ENCODE assay signal across 9 cellular contexts in genomic region chr22:39244073-39244495, GRCh38. TPM values are rescaled to one million over a fixed set of nuclear protein-coding genes. Genes with fewer than 3 reads are reported as not detected.
A peak's percentile ranks its signal among the peaks of the same experiment; 100 is the strongest.
DNase-seq lines count a peak whose midpoint lies in the region; ATAC-seq and TF ChIP-seq lines count a peak whose summit lies in the region.
"Had no signal": no experiment of that assay in that cellular context is flagged by ENCODE, and none has a peak within 500 bp of the region (broad histone marks: within the 10 kb centered on the region; RNA-seq: fewer than 3 reads in every experiment).

No MANE protein-coding gene starts in this region.

- no peaks in the 10 kb centered on the region for H3K36me3 Mint-ChIP-seq in brain

- H3K4me3 ChIP-seq in heart right ventricle: peak overlapping the region; percentile 62 to 88 (median 79)
- peak overlapping the region; percentile 36 for H3K4me3 ChIP-seq in mesendoderm (ENCODE audit: low read length)
- peak overlapping the region; percentile 51 to 53 for H3K4me3 ChIP-seq in vagina

- H3K4me2 ChIP-seq in mesendoderm (ENCODE audit: low read length): peak overlapping the region; percentile 70

- H3K18ac ChIP-seq in mesendoderm (ENCODE audit: low read length): peak overlapping the region; percentile 13

- TF ChIP-seq CTCF in heart right ventricle (IDR thresholded peaks at IDR 0.05) (peak in 2 of 9 donors; percentile 25 to 30), brain (conservative IDR thresholded peaks at IDR 0.05) (no peak), vagina (IDR thresholded peaks at IDR 0.05) (no peak)

- no peak overlapping the region for H2BK15ac ChIP-seq in mesendoderm (replicated peaks; ENCODE audit: low read depth)

- H3K27ac Mint-ChIP-seq in brain: peak overlapping the region in 3 of 5 experiments; percentile 11 to 80 (median 65)

- no peak overlapping the region for H2AK5ac ChIP-seq in mesendoderm (ENCODE audit: low read length)

- no peak overlapping the region for H2BK5ac ChIP-seq in mesendoderm (ENCODE audit: low read length)

- TF ChIP-seq POLR2A in vagina (IDR thresholded peaks at IDR 0.05): no peak

- H3K4ac ChIP-seq in mesendoderm (ENCODE audit: low read depth, low read length): no peak overlapping the region

- H3K27ac ChIP-seq in heart right ventricle (peak overlapping the region; percentile 80 to 98 (median 92)), mesendoderm (ENCODE audit: low read depth, low read length) (no peak overlapping the region), vagina (peak overlapping the region; percentile 79)

- H3K9me3 Mint-ChIP-seq in brain: peaks cover 0 to 10% (median 0%) of the 10 kb centered on the region in 5 experiments

- WGBS in heart right ventricle, 2 donors: 1% methylated on average over 27 to 39 of the region's 39 CpGs
- WGBS in mesendoderm (ENCODE audit: extremely low coverage, insufficient coverage, low lambda C conversion rate): no CpG with 5 or more reads among the region's 39 CpGs

- H3K79me1 ChIP-seq in mesendoderm (ENCODE audit: low read length): peaks cover 3% of the 10 kb centered on the region

- peaks cover 70% of the 10 kb centered on the region for H3K27me3 Mint-ChIP-seq in brain

- no peak overlapping the region for H4K8ac ChIP-seq in mesendoderm (ENCODE audit: low read depth, low read length)

- no peaks in the 10 kb centered on the region for H3K79me2 ChIP-seq in mesendoderm (ENCODE audit: control insufficient read depth, insufficient read depth, low read length)

- ATAC-seq in heart right ventricle (no peak), GM21723 (IDR thresholded peaks at IDR 0.05; ENCODE audit: unreplicated experiment) (no peak), HG02852 (IDR thresholded peaks at IDR 0.05; ENCODE audit: unreplicated experiment) (no peak)

- H3K27me3 ChIP-seq in heart right ventricle (peaks cover 0 to 74% (median 0%) of the 10 kb centered on the region in 7 donors), mesendoderm (ENCODE audit: insufficient read depth, low read length, poor library complexity) (no peaks in the 10 kb centered on the region), vagina (no peaks in the 10 kb centered on the region)

- H4K5ac ChIP-seq in mesendoderm (ENCODE audit: low read length): no peak overlapping the region

- intact Hi-C loops in heart right ventricle (cut with DNase I): loop anchor here in 5 of 10 donors (5.0 to 10.0 kb wide), 5 partner anchors 51 to 68 kb away; no protein-coding TSS in a partner anchor
- intact Hi-C loops in cardiac septum (cut with DNase I): no loop called here
- intact Hi-C loops in vagina (cut with DNase I): no loop called here

- peak overlapping the region; percentile 81 to 91 (median 89) for H3K4me3 Mint-ChIP-seq in brain

- H3K4me1 ChIP-seq in heart right ventricle (peaks cover 11 to 74% (median 54%) of the 10 kb centered on the region in 9 donors), mesendoderm (ENCODE audit: control insufficient read depth, low read depth, low read length) (peaks cover 7% of the 10 kb centered on the region), vagina (peaks cover 59% of the 10 kb centered on the region)

- peak overlapping the region; percentile 76 for H3K56ac ChIP-seq in mesendoderm (ENCODE audit: low read length)

- peaks cover 0 to 10% (median 0%) of the 10 kb centered on the region in 9 donors for H3K36me3 ChIP-seq in heart right ventricle
- H3K36me3 ChIP-seq in mesendoderm (ENCODE audit: control insufficient read depth, insufficient read depth, low read length): no peaks in the 10 kb centered on the region
- no peaks in the 10 kb centered on the region for H3K36me3 ChIP-seq in vagina

- H3K9ac ChIP-seq in mesendoderm (ENCODE audit: low read length): peak overlapping the region; percentile 66

- H3K4me1 Mint-ChIP-seq in brain: peaks cover 47% of the 10 kb centered on the region

- no peak overlapping the region for H2BK120ac ChIP-seq in mesendoderm (ENCODE audit: low read depth, low read length)

- H3K23ac ChIP-seq in mesendoderm (ENCODE audit: low read length): no peak overlapping the region

- H3K9me3 ChIP-seq in heart right ventricle (no peaks in the 10 kb centered on the region), vagina (no peaks in the 10 kb centered on the region)

- no peak for DNase-seq in heart right ventricle
- DNase-seq in cardiac septum (ENCODE audit: low spot score): no peak
- DNase-seq in mesendoderm: no peak
- DNase-seq in vagina (ENCODE audit: extremely low spot score in 2 of 2): no peak
- no peak for DNase-seq in T1000 (lab: John Stamatoyannopoulos, UW)
- DNase-seq: NCI-H2081 treated with DMSO at 0.1 percent for 48 hours had no signal

RNA-seq across cellular contexts. Expression of gene PDGFB, which starts 0.7 kb away (rescaled TPM):
- total RNA-seq in heart right ventricle (10 to 100 TPM in 9 of 10 donors, 1 to 10 TPM in 1; 9.9 to 45.6 (median 18.5) TPM), cardiac septum (21.2 TPM), vagina (4.7 TPM)
- polyA plus RNA-seq in heart right ventricle (10 to 100 TPM; 14.5 to 19.1 TPM), brain (ENCODE audit: insufficient read depth, low read depth, low replicate concordance) (8.2 TPM)
- 3.6 TPM for polyA plus RNA-seq in mesendoderm (2013, experiment 1 of 2)
- polyA plus RNA-seq in mesendoderm (2013, experiment 2 of 2): 3.7 TPM
